Comparison of ENCODE assay signal across 1 cellular context in the genomic region with DNA sequence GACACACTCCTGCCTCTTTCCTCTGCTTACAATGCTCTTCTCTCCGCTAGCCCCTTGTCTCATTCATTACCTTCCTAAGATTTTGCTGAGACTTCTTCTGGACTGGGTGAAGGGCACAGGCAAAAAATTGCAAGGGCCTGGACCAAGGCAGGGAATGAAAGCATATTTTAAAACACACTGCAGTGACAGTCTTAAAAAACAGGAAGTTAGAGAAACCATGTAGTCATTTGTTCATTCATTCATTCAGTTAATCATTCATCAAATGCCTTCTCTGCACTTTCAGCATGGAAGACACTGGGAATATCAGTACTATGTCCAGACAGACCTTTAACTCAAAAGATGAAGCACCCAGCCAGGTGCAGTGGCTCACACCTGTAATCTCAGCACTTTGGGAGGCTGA.
TF ChIP-seq lines count a peak whose summit lies in the region.

No MANE protein-coding gene starts in this region.

TF ChIP-seq in IMR-90, 13 proteins besides CTCF, POLR2A, EP300 and RAD21:
- TF ChIP-seq MAZ (IDR thresholded peaks at IDR 0.05; ENCODE audit: borderline replicate concordance, low read depth, low read length) (no peak), NFE2L2 (IDR thresholded peaks at IDR 0.05; ENCODE audit: low read depth, low read length) (no peak), MXI1 (IDR thresholded peaks at IDR 0.05; ENCODE audit: borderline replicate concordance, low read depth, low read length) (no peak), FOS (IDR thresholded peaks at IDR 0.05; ENCODE audit: low read depth, low read length) (no peak), CHD1 (IDR thresholded peaks at IDR 0.05; ENCODE audit: low read depth, low read length) (no peak), MAFK (IDR thresholded peaks at IDR 0.05; ENCODE audit: low read depth, low read length) (no peak), RFX5 (IDR thresholded peaks at IDR 0.05; ENCODE audit: low read depth, low read length) (no peak), BHLHE40 (IDR thresholded peaks at IDR 0.05; ENCODE audit: low read depth, low read length) (no peak), RCOR1 (IDR thresholded peaks at IDR 0.05; ENCODE audit: insufficient replicate concordance, low read length) (no peak), SMC3 (IDR thresholded peaks at IDR 0.05; ENCODE audit: low read depth, low read length) (no peak), CEBPB (IDR thresholded peaks at IDR 0.05; ENCODE audit: low read depth, low read length) (no peak)
- TF ChIP-seq, protein P1, sequence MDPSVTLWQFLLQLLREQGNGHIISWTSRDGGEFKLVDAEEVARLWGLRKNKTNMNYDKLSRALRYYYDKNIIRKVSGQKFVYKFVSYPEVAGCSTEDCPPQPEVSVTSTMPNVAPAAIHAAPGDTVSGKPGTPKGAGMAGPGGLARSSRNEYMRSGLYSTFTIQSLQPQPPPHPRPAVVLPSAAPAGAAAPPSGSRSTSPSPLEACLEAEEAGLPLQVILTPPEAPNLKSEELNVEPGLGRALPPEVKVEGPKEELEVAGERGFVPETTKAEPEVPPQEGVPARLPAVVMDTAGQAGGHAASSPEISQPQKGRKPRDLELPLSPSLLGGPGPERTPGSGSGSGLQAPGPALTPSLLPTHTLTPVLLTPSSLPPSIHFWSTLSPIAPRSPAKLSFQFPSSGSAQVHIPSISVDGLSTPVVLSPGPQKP (IDR thresholded peaks at IDR 0.05; ENCODE audit: borderline replicate concordance, low read depth, low read length): no peak
- TF ChIP-seq, protein P2, sequence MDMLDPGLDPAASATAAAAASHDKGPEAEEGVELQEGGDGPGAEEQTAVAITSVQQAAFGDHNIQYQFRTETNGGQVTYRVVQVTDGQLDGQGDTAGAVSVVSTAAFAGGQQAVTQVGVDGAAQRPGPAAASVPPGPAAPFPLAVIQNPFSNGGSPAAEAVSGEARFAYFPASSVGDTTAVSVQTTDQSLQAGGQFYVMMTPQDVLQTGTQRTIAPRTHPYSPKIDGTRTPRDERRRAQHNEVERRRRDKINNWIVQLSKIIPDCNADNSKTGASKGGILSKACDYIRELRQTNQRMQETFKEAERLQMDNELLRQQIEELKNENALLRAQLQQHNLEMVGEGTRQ (IDR thresholded peaks at IDR 0.05; ENCODE audit: low read depth, low read length): no peak
